Comparison of ENCODE assay signal across 8 cellular contexts in genomic region chr1:12231276-12231595, GRCh38. TPM values are rescaled to one million over a fixed set of nuclear protein-coding genes. Genes with fewer than 3 reads are reported as not detected.
DNase-seq lines count a peak whose midpoint lies in the region; ATAC-seq and TF ChIP-seq lines count a peak whose summit lies in the region.

No MANE protein-coding gene starts in this region.

- H3K4me3 Mint-ChIP-seq in Caco-2 (ENCODE audit: unreplicated experiment): peak overlapping the region; percentile 76

- no peaks in the 10 kb centered on the region for H3K9me3 ChIP-seq in Caco-2
- no peaks in the 10 kb centered on the region for H3K9me3 ChIP-seq in SJCRH30 (replicated peaks)
- no peaks in the 10 kb centered on the region for H3K9me3 ChIP-seq in esophagus squamous epithelium
- no peaks in the 10 kb centered on the region for H3K9me3 ChIP-seq in ovary

- 8 to 16% methylated on average over 3 to 4 of the region's 4 CpGs for WGBS in esophagus squamous epithelium, 2 donors
- WGBS in ovary, 3 donors: 4 to 7% (median 5%) methylated on average over 4 of the region's 4 CpGs

- H3K36me3 ChIP-seq in Caco-2 (ENCODE audit: control insufficient read depth, insufficient read depth, low read length): no peaks in the 10 kb centered on the region
- peaks cover 4% of the 10 kb centered on the region for H3K36me3 ChIP-seq in SJCRH30
- H3K36me3 ChIP-seq in esophagus squamous epithelium: peaks cover 0 to 25% (median 3%) of the 10 kb centered on the region in 3 donors
- H3K36me3 ChIP-seq in ovary: no peaks in the 10 kb centered on the region

- no peak for DNase-seq in Caco-2
- DNase-seq in SJCRH30: no peak
- DNase-seq in esophagus squamous epithelium (lab: John Stamatoyannopoulos, UW): no peak
- DNase-seq in ovary: no peak
- no peak for DNase-seq in DMS53 treated with DMSO at 0.1 percent for 48 hours (lab: John Stamatoyannopoulos, UW; ENCODE audit: unreplicated experiment)

- no peak for TF ChIP-seq EP300 in ovary (IDR thresholded peaks at IDR 0.05)

- H3K27me3 ChIP-seq in Caco-2 (replicated peaks; ENCODE audit: control insufficient read depth, insufficient read depth, low read length) (no peaks in the 10 kb centered on the region), SJCRH30 (no peaks in the 10 kb centered on the region), esophagus squamous epithelium (no peaks in the 10 kb centered on the region), ovary (no peaks in the 10 kb centered on the region)

- TF ChIP-seq POLR2A in esophagus squamous epithelium (IDR thresholded peaks at IDR 0.05) (no peak), ovary (IDR thresholded peaks at IDR 0.05) (no peak)

- peaks cover 5% of the 10 kb centered on the region for H3K36me3 Mint-ChIP-seq in Caco-2 (ENCODE audit: insufficient read depth, unreplicated experiment)

- intact Hi-C loops in Caco-2 (cut with micrococcal nuclease; ENCODE audit: unreplicated experiment) (no loop called here), esophagus squamous epithelium (cut with DNase I) (no loop called here), ovary (cut with DNase I) (no loop called here)

- H3K27ac ChIP-seq in SJCRH30 (no peak overlapping the region), esophagus squamous epithelium (peak overlapping the region; percentile 95 to 99 (median 96)), ovary (peak overlapping the region; percentile 50 to 83)

- H3K27me3 Mint-ChIP-seq in Caco-2 (ENCODE audit: insufficient read depth, unreplicated experiment): no peaks in the 10 kb centered on the region

- BruUV-seq in Caco-2 (replicated peaks; lab: Mats Ljungman, UMichigan): no TSS peak

- no peak for TF ChIP-seq CTCF in Caco-2 (IDR thresholded peaks at IDR 0.05; ENCODE audit: insufficient read depth in 1 of 2, low read depth in 1 of 2, low read length in 1 of 2, severe bottlenecking in 1 of 2, unreplicated experiment in 1 of 2)
- no peak for TF ChIP-seq CTCF in esophagus squamous epithelium (IDR thresholded peaks at IDR 0.05)
- TF ChIP-seq CTCF in ovary (IDR thresholded peaks at IDR 0.05): no peak

- ATAC-seq in GM19324 (IDR thresholded peaks at IDR 0.05; ENCODE audit: low FRiP score, unreplicated experiment) (no peak), GM18498 (IDR thresholded peaks at IDR 0.05; ENCODE audit: unreplicated experiment) (no peak), HG02763 (IDR thresholded peaks at IDR 0.05; ENCODE audit: unreplicated experiment) (no peak)

- H3K4me3 ChIP-seq in Caco-2 (ENCODE audit: low read depth, low read length) (peak overlapping the region; percentile 83), SJCRH30 (peak overlapping the region; percentile 92), esophagus squamous epithelium (peak overlapping the region; percentile 76 to 100 (median 92)), ovary (peak overlapping the region; percentile 100)

- POLR2A ChIA-PET in Caco-2 (lab: Charles Lee): no interaction called here

- no peaks in the 10 kb centered on the region for H3K4me1 Mint-ChIP-seq in Caco-2 (ENCODE audit: low read depth, unreplicated experiment)

- CTCF ChIA-PET in Caco-2 (lab: Charles Lee): no interaction called here

- H3K9me3 Mint-ChIP-seq in Caco-2 (ENCODE audit: unreplicated experiment): no peaks in the 10 kb centered on the region

- H3K27ac Mint-ChIP-seq in Caco-2 (ENCODE audit: unreplicated experiment): no peak overlapping the region

- H3K4me1 ChIP-seq in Caco-2 (peaks cover 8% of the 10 kb centered on the region), SJCRH30 (0 out of 2 replicates have a peak, but pooled peaks cover 4% of the 10 kb centered on the region), esophagus squamous epithelium (peaks cover 18 to 47% (median 21%) of the 10 kb centered on the region in 3 donors), ovary (ENCODE audit: insufficient read depth) (peaks cover 5% of the 10 kb centered on the region)

RNA-seq across cellular contexts. Expression of gene VPS13D, which starts 1.4 kb away (rescaled TPM):
- 22.7 and 25.6 TPM in 2 replicates for total RNA-seq in Caco-2 (2022)
- total RNA-seq in SJCRH30 (2014; rRNA removed; shearing (Covaris generic)): 32.4 and 33.1 TPM in 2 replicates
- 100 to 1,000 TPM in 1 of 4 donors, 10 to 100 TPM in 3; 42.5 to 103 (median 59.8) TPM for total RNA-seq in esophagus squamous epithelium
- total RNA-seq in ovary: 10 to 100 TPM; 36.0 to 59.3 (median 47.8) TPM
- polyA plus RNA-seq in ovary: 10 to 100 TPM; 19.8 to 36.0 TPM
